Comparison of ENCODE assay signal across 15 cellular contexts in the genomic region with DNA sequence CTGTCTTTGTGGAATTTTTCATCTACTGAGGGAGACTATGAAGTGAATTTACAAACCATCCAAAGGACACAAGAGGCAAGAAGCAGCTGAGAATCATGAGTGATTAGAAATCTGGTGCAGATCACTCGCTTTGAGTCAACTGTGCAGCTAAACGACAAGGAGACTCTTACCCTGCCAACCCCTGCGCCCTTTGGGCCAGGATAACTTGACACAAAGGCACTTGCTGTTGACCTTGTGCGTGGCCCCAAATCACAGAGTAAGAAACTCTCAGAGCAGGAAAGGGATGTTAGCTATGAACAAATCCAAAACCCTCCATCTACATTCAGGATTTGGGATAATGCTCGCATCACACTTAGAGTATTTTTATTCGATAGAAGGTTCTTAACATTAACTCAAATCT. TPM values are rescaled to one million over a fixed set of nuclear protein-coding genes. Genes with fewer than 3 reads are reported as not detected.
DNase-seq lines count a peak whose midpoint lies in the region; TF ChIP-seq lines count a peak whose summit lies in the region.
"Had no signal": no experiment of that assay in that cellular context is flagged by ENCODE, and none has a peak within 500 bp of the region (broad histone marks: within the 10 kb centered on the region; RNA-seq: fewer than 3 reads in every experiment).

No MANE protein-coding gene starts in this region.

- H3K36me3 ChIP-seq in SK-N-MC (ENCODE audit: insufficient read depth, low read length) = no peaks in the 10 kb centered on the region
- H3K36me3 ChIP-seq in esophagus muscularis mucosa = no peaks in the 10 kb centered on the region
- no peaks in the 10 kb centered on the region for H3K36me3 ChIP-seq in ovary
- H3K36me3 ChIP-seq in transverse colon = no peaks in the 10 kb centered on the region
- H3K36me3 ChIP-seq: BLaER1, WERI-Rb-1 had no signal

- WGBS in esophagus muscularis mucosa = 70% methylated on average over 6 of the region's 6 CpGs
- 53 to 62% (median 56%) methylated on average over 6 of the region's 6 CpGs for WGBS in ovary, 3 donors
- 77 to 78% methylated on average over 2 to 6 of the region's 6 CpGs for WGBS in transverse colon (ENCODE audit: low coverage in 1 of 2), 2 donors

- peaks cover 0 to 10% (median 2%) of the 10 kb centered on the region in 4 donors for H3K4me1 ChIP-seq in esophagus muscularis mucosa
- H3K4me1 ChIP-seq in ovary (ENCODE audit: insufficient read depth) = peaks cover 2% of the 10 kb centered on the region
- H3K4me1 ChIP-seq in transverse colon = peaks cover 0 to 9% (median 2%) of the 10 kb centered on the region in 4 donors

- no peak for TF ChIP-seq CTCF in esophagus muscularis mucosa (IDR thresholded peaks at IDR 0.05)
- no peak for TF ChIP-seq CTCF in ovary (IDR thresholded peaks at IDR 0.05)
- no peak for TF ChIP-seq CTCF in transverse colon (IDR thresholded peaks at IDR 0.05)

- TF ChIP-seq EP300 in esophagus muscularis mucosa (IDR thresholded peaks at IDR 0.05) (no peak), ovary (IDR thresholded peaks at IDR 0.05) (no peak), transverse colon (IDR thresholded peaks at IDR 0.05; ENCODE audit: low read depth) (no peak)

- peak overlapping the region; percentile 64 for H3K27ac ChIP-seq in SK-N-MC
- H3K27ac ChIP-seq in esophagus muscularis mucosa (replicated peaks in 1 of 4) = peak overlapping the region; percentile 57 to 73 (median 63)
- H3K27ac ChIP-seq in ovary = peak overlapping the region in 1 of 2 donors; percentile 67
- H3K27ac ChIP-seq in transverse colon = peak overlapping the region; percentile 59 to 67 (median 64)
- H3K27ac ChIP-seq: BLaER1, WERI-Rb-1 had no signal

- H3K9me3 ChIP-seq in SK-N-MC (ENCODE audit: low read depth, low read length) (no peaks in the 10 kb centered on the region), esophagus muscularis mucosa (no peaks in the 10 kb centered on the region), ovary (no peaks in the 10 kb centered on the region), transverse colon (no peaks in the 10 kb centered on the region)
- H3K9me3 ChIP-seq: BLaER1 had no signal

- no peak overlapping the region for H3K9ac ChIP-seq in SK-N-MC (ENCODE audit: insufficient read length)

- TF ChIP-seq POLR2A in esophagus muscularis mucosa (IDR thresholded peaks at IDR 0.05; ENCODE audit: low read depth) (no peak), ovary (IDR thresholded peaks at IDR 0.05) (no peak), transverse colon (IDR thresholded peaks at IDR 0.05) (no peak)

- in situ Hi-C loops in transverse colon (cut with MboI; ENCODE audit: low pct_ligation_motif_present in 1 of 4, low pct_unique_long_range_greater_than_20kb in 1 of 4, low sequenced_read_pairs in 3 of 4) = loop anchor here (5.0 to 25.0 kb wide), 5 partner anchors 153 to 403 kb away; partner anchors contain the start of gene CCND2 (in 1 of the 4)

- DNase-seq in SK-N-MC (ENCODE audit: low read depth, low spot score) = no peak
- DNase-seq in esophagus muscularis mucosa (ENCODE audit: extremely low spot score) = no peak
- no peak for DNase-seq in ovary
- DNase-seq in transverse colon = no peak
- no peak for DNase-seq in NCI-H446 treated with DMSO at 0.1 percent for 48 hours (lab: John Stamatoyannopoulos, UW)
- no peak for DNase-seq in HUDEP-2 (lab: John Stamatoyannopoulos, UW; ENCODE audit: unreplicated experiment in 76 of 76)
- DNase-seq in NCI-H524 treated with DMSO at 0.1 percent for 48 hours (lab: John Stamatoyannopoulos, UW) = no peak
- DNase-seq: glutamatergic neuron, mammary epithelial cell, NCI-H2081 treated with DMSO at 0.1 percent for 48 hours, NCI-H510A, nephron progenitor cell, WERI-Rb-1 had no signal

- H3K4me3 ChIP-seq in SK-N-MC (peak overlapping the region; percentile 71), esophagus muscularis mucosa (peak overlapping the region; percentile 36 to 51 (median 42)), ovary (peak overlapping the region; percentile 43), transverse colon (peak overlapping the region in 1 of 4 donors; percentile 46)
- H3K4me3 ChIP-seq: K562 had no signal

- H3K27me3 ChIP-seq in esophagus muscularis mucosa (peaks cover 0 to 17% (median 3%) of the 10 kb centered on the region in 4 donors), ovary (no peaks in the 10 kb centered on the region), transverse colon (peaks cover 8% of the 10 kb centered on the region)
- H3K27me3 ChIP-seq: BLaER1 had no signal

- intact Hi-C loops in esophagus muscularis mucosa (cut with DNase I) = loop anchor here (2.0 to 10.0 kb wide), 3 partner anchors 113 to 650 kb away; partner anchors contain the start of gene RAD51AP1
- intact Hi-C loops in ovary (cut with DNase I) = loop anchor here (5.0 to 10.0 kb wide), 5 partner anchors 148 to 393 kb away; partner anchors contain the start of gene CCND2 (in 2 of the 4)
- intact Hi-C loops in transverse colon (cut with DNase I; ENCODE audit: low total_unique reads) = no loop called here

RNA-seq across cellular contexts. Expression of gene PARP11, which starts 11.5 kb away (rescaled TPM):
- total RNA-seq in esophagus muscularis mucosa (1 to 10 TPM; 4.1 to 6.4 (median 4.8) TPM), ovary (10 to 100 TPM in 6 of 7 donors, 1 to 10 TPM in 1; 7.4 to 22.1 (median 18.0) TPM), transverse colon (1 to 10 TPM; 4.5 to 6.2 (median 5.0) TPM)
- 10 to 100 TPM; 10.1 to 11.8 TPM for polyA plus RNA-seq in ovary
